In the genomic region with DNA sequence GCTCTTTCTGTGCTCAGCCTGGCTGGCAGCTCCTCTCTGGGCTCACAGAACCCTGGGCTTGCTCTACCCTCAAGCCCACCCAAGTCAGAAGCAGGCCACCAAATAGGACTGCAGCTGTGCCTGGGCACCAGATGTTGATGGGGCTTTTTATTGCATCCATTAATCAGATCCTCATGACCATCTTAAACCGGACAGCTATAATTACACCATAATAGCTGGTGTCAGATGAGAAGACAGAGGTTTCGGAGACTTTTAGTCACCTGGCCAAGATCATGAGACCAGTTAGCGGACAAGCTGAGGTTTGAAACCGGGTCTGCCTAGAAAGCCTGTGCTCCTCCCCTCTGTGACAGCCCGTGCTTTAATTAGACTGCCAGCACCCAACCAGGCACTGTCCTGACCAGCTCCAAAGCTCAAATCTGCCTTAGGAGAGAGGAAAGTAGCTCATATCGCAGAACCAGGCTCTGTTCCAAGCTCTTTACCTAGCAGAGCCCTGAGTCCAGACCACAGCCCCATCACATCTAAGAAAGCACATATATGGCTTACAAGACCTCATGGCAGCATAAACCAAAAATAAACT, we compare ENCODE assay signal across 27 cellular contexts.
DNase-seq lines count a peak whose midpoint lies in the region; ATAC-seq, FAIRE-seq and TF ChIP-seq lines count a peak whose summit lies in the region.
"Had no signal": no experiment of that assay in that cellular context is flagged by ENCODE, and none has a peak within 500 bp of the region (broad histone marks: within the 10 kb centered on the region; RNA-seq: fewer than 3 reads in every experiment).

No MANE protein-coding gene starts in this region.

- no peaks in the 10 kb centered on the region for H3K27me3 Mint-ChIP-seq in activated CD8-positive, alpha-beta memory T cell treated with anti-CD3 and anti-CD28 coated beads, Interleukin-2, amount 10 ng/mL, durations not matched to agents 7 days and 5 days

- intact Hi-C loops in heart right ventricle (cut with DNase I), result loop anchor here in 1 of 10 donors (5.0 kb wide), 1 partner anchor 49 kb away; no protein-coding TSS in a partner anchor

- peaks cover 35% of the 10 kb centered on the region for H3K36me3 Mint-ChIP-seq in activated CD8-positive, alpha-beta memory T cell treated with anti-CD3 and anti-CD28 coated beads, Interleukin-2, amount 10 ng/mL, durations not matched to agents 7 days and 5 days
- H3K36me3 Mint-ChIP-seq: CD14-positive monocyte had no signal

- H3K4me3 ChIP-seq in BE2C (ENCODE audit: low read depth, low read length), result no peak overlapping the region
- H3K4me3 ChIP-seq in MM.1S (ENCODE audit: low read length), result no peak overlapping the region
- no peak overlapping the region for H3K4me3 ChIP-seq in H1 (ENCODE audit: extremely low read depth in 1 of 4, insufficient read depth in 2 of 4, low read depth in 3 of 4, low read length in 4 of 4)
- H3K4me3 ChIP-seq in heart right ventricle, result no peak overlapping the region
- H3K4me3 ChIP-seq: A549 had no signal

- TF ChIP-seq EP300 in H1 (IDR thresholded peaks at IDR 0.05; ENCODE audit: borderline replicate concordance in 1 of 2, low read depth in 2 of 2, low read length in 2 of 2), result no peak

- no peak overlapping the region for H3K56ac ChIP-seq in H1 (replicated peaks; ENCODE audit: insufficient read length, low read depth, low read length)

- CTCF ChIA-PET in H1 (lab: Charles Lee; ENCODE audit: partially characterized antibody), result interaction anchor here (0.5 to 4.6 kb wide), 31 partner anchors 9 to 784 kb away, joined by 3 to 23 read pairs (median 5); a partner anchor contains a TSS
- CTCF ChIA-PET in activated CD8-positive, alpha-beta memory T cell treated with anti-CD3 and anti-CD28 coated beads, Interleukin-2, amount 10 ng/mL, durations not matched to agents 7 days and 5 days (lab: Charles Lee), result interaction anchor here (1.7 kb wide), 1 partner anchor 139 kb away, joined by 5 read pairs; no protein-coding TSS in a partner anchor

- H3K36me3 ChIP-seq in BE2C (no peaks in the 10 kb centered on the region; the same call in 1 of the 2 replicates), MM.1S (replicated peaks; ENCODE audit: insufficient read depth, low read length) (no peaks in the 10 kb centered on the region), H1 (ENCODE audit: control insufficient read depth in 2 of 4, insufficient read depth in 4 of 4, low read length in 3 of 4) (no peaks in the 10 kb centered on the region), heart right ventricle (no peaks in the 10 kb centered on the region)

- ATAC-seq in heart right ventricle, result no peak
- no peak for ATAC-seq in activated CD8-positive, alpha-beta memory T cell treated with anti-CD3 and anti-CD28 coated beads, Interleukin-2, amount 10 ng/mL, durations not matched to agents 7 days and 5 days
- ATAC-seq: Panc1 had no signal

- no peaks in the 10 kb centered on the region for H4K20me1 ChIP-seq in MM.1S (ENCODE audit: insufficient read depth, low read length)
- no peaks in the 10 kb centered on the region for H4K20me1 ChIP-seq in H1 (replicated peaks in 1 of 2; ENCODE audit: control insufficient read depth in 1 of 2, insufficient read depth in 2 of 2, low read length in 2 of 2)

- no peaks in the 10 kb centered on the region for H3K79me1 ChIP-seq in H1 (ENCODE audit: low read depth, low read length)

- TF ChIP-seq POLR2A in H1 (IDR thresholded peaks at IDR 0.05; ENCODE audit: control extremely low read depth in 1 of 2, low read depth in 2 of 2, low read length in 2 of 2), result no peak

- no peak overlapping the region for H3K14ac ChIP-seq in H1 (ENCODE audit: insufficient read length)

- no peak overlapping the region for H4K91ac ChIP-seq in H1 (replicated peaks; ENCODE audit: insufficient read length, low read length)

- H3K4me2 ChIP-seq in MM.1S (ENCODE audit: low read depth, low read length) (peak overlapping the region; percentile 11; the same call in 1 of the 2 replicates), H1 (ENCODE audit: insufficient read depth in 1 of 2, low read depth in 2 of 2, low read length in 2 of 2) (no peak overlapping the region)
- H3K4me2 ChIP-seq: A549 had no signal

- H3K9ac ChIP-seq in MM.1S (ENCODE audit: low read length), result peak overlapping the region; percentile 27; the same call in 1 of the 2 replicates
- no peak overlapping the region for H3K9ac ChIP-seq in H1 (replicated peaks in 1 of 4; ENCODE audit: extremely low read depth in 1 of 4, low read depth in 3 of 4, low read length in 3 of 4)

- no peak overlapping the region for H2BK15ac ChIP-seq in H1 (ENCODE audit: low read length)

- peaks cover 10% of the 10 kb centered on the region for H3F3A ChIP-seq in MM.1S (ENCODE audit: insufficient read depth, low read length)

- no peaks in the 10 kb centered on the region for H3K9me2 ChIP-seq in MM.1S (replicated peaks; ENCODE audit: insufficient read depth, low read length)

- H3K27ac ChIP-seq in MM.1S (ENCODE audit: low read length), result peak overlapping the region; percentile 87
- H3K27ac ChIP-seq in H1 (ENCODE audit: low read depth, low read length), result no peak overlapping the region
- H3K27ac ChIP-seq in heart right ventricle, result no peak overlapping the region
- H3K27ac ChIP-seq: A549, RWPE1 had no signal

- H2BK12ac ChIP-seq in H1 (ENCODE audit: low read depth, low read length), result no peak overlapping the region; the same call in 1 of the 2 replicates

- H3K4me3 Mint-ChIP-seq in activated CD8-positive, alpha-beta memory T cell treated with anti-CD3 and anti-CD28 coated beads, Interleukin-2, amount 10 ng/mL, durations not matched to agents 7 days and 5 days, result no peak overlapping the region
- H3K4me3 Mint-ChIP-seq: B cell, CD14-positive monocyte had no signal

- whole genome bisulfite sequencing in H1 (ENCODE audit: extremely low coverage in 1 of 2, insufficient coverage in 1 of 2, insufficient read length in 1 of 2, insufficient replicate concordance in 2 of 2, low coverage in 1 of 2, low lambda C conversion rate in 2 of 2, missing lambda C conversion rate in 1 of 2), 2 experiments, result 91% methylated on average over 6 of the region's 6 CpGs; no CpG with 5 or more reads in 1 of the 2 experiments
- WGBS in heart right ventricle, 2 donors, result 49 to 59% methylated on average over 6 of the region's 6 CpGs

- H3K27ac Mint-ChIP-seq in activated CD8-positive, alpha-beta memory T cell treated with anti-CD3 and anti-CD28 coated beads, Interleukin-2, amount 10 ng/mL, durations not matched to agents 7 days and 5 days, result no peak overlapping the region
- H3K27ac Mint-ChIP-seq: B cell, CD14-positive monocyte had no signal

- FAIRE-seq in H1 (lab: Jason Lieb, UNC), result no peak
- FAIRE-seq: A549, GM12892, H54, HepG2 had no signal

- H4K5ac ChIP-seq in H1 (ENCODE audit: insufficient read length, low read depth, low read length), result no peak overlapping the region

- no peak overlapping the region for H2BK120ac ChIP-seq in H1 (replicated peaks; ENCODE audit: low read depth, low read length)

- TF ChIP-seq CTCF in BE2C (IDR thresholded peaks at IDR 0.05; ENCODE audit: low read depth, low read length), result no peak
- TF ChIP-seq CTCF in MM.1S (IDR thresholded peaks at IDR 0.05; ENCODE audit: low read length), result no peak
- no peak for TF ChIP-seq CTCF in H1 (IDR thresholded peaks at IDR 0.05; ENCODE audit: control extremely low read depth in 1 of 3, insufficient read depth in 1 of 3, low read depth in 1 of 3, low read length in 3 of 3)
- TF ChIP-seq CTCF in heart right ventricle (IDR thresholded peaks at IDR 0.05), result no peak

- H3K27me3 ChIP-seq in BE2C, result no peaks in the 10 kb centered on the region
- no peaks in the 10 kb centered on the region for H3K27me3 ChIP-seq in MM.1S (replicated peaks; ENCODE audit: insufficient read depth, low read length)
- H3K27me3 ChIP-seq in H1 (replicated peaks in 1 of 4; ENCODE audit: control insufficient read depth in 3 of 4, extremely low read depth in 1 of 4, insufficient read depth in 3 of 4, low read length in 3 of 4), result no peaks in the 10 kb centered on the region; a peak in 2 of 7 replicates
- H3K27me3 ChIP-seq in heart right ventricle, result peaks cover 0 to 82% (median 47%) of the 10 kb centered on the region in 7 donors

- POLR2A ChIA-PET in H1 (lab: Charles Lee; ENCODE audit: partially characterized antibody), result no interaction called here

- H3K23me2 ChIP-seq in H1 (ENCODE audit: low read depth, low read length), result no peaks in the 10 kb centered on the region

- peak overlapping the region; percentile 29; the same call in 1 of the 2 replicates for H4K8ac ChIP-seq in H1 (ENCODE audit: extremely low read depth, insufficient read depth, low read length)

- no peak overlapping the region for H3K18ac ChIP-seq in H1 (ENCODE audit: extremely low read depth, low read length)

- H3K9me3 Mint-ChIP-seq in activated CD8-positive, alpha-beta memory T cell treated with anti-CD3 and anti-CD28 coated beads, Interleukin-2, amount 10 ng/mL, durations not matched to agents 7 days and 5 days (ENCODE audit: low read depth), result no peaks in the 10 kb centered on the region

- H3K4me1 Mint-ChIP-seq in activated CD8-positive, alpha-beta memory T cell treated with anti-CD3 and anti-CD28 coated beads, Interleukin-2, amount 10 ng/mL, durations not matched to agents 7 days and 5 days, result peaks cover 28% of the 10 kb centered on the region
- H3K4me1 Mint-ChIP-seq: B cell, CD14-positive monocyte had no signal

- H2AFZ ChIP-seq in MM.1S (ENCODE audit: low read length) (no peak overlapping the region), H1 (ENCODE audit: low read length) (no peak overlapping the region)

- H3K4me1 ChIP-seq in BE2C (peaks cover 6% of the 10 kb centered on the region), MM.1S (ENCODE audit: low read length) (peaks cover 27% of the 10 kb centered on the region), H1 (replicated peaks in 1 of 4; ENCODE audit: control insufficient read depth in 3 of 4, insufficient read depth in 4 of 4, low read length in 3 of 4) (peaks cover 3 to 16% (median 9%) of the 10 kb centered on the region in 4 experiments), heart right ventricle (no peaks in the 10 kb centered on the region)
- H3K4me1 ChIP-seq: A549 had no signal

- DNase-seq in BE2C (peak; percentile 29), MM.1S (peak; percentile 44), H1 (ENCODE audit: low read depth in 1 of 2, low spot score in 2 of 2) (no peak), mesenteric fat pad (ENCODE audit: low spot score) (peak; percentile 64), heart right ventricle (no peak), HPDE6-E6E7 (ENCODE audit: extremely low spot score) (no peak), dedifferentiated amniotic fluid mesenchymal stem cell (ENCODE audit: extremely low spot score) (no peak)
- DNase-seq in activated CD8-positive, alpha-beta memory T cell treated with anti-CD3 and anti-CD28 coated beads, Interleukin-2, amount 10 ng/mL, durations not matched to agents 7 days and 5 days, result no peak
- DNase-seq: DMS153, DND-41, Karpas-422, NCI-H1092 treated with DMSO at 0.1 percent for 48 hours, NCI-H1436, NCI-H187, NCI-H2171 treated with DMSO at 0.1 percent for 48 hours, NCI-H345, NCI-H510A treated with DMSO at 0.1 percent for 48 hours, NCI-H774, SHP77 had no signal

- H2BK5ac ChIP-seq in H1 (ENCODE audit: low read depth, low read length), result no peak overlapping the region

- no peak overlapping the region for H2AK5ac ChIP-seq in H1 (ENCODE audit: low read depth, low read length)

- no peak overlapping the region for H3K23ac ChIP-seq in H1 (ENCODE audit: insufficient read length)

- no peak overlapping the region for H2BK20ac ChIP-seq in H1 (ENCODE audit: low read length)

- no peak overlapping the region for H3K4ac ChIP-seq in H1 (replicated peaks; ENCODE audit: insufficient read length, low read depth, low read length)

- H3K79me2 ChIP-seq in MM.1S (ENCODE audit: low read length) (peaks cover 5% of the 10 kb centered on the region; the same call in 1 of the 2 replicates), H1 (ENCODE audit: control insufficient read depth in 1 of 2, insufficient read depth in 2 of 2, low read length in 2 of 2) (no peaks in the 10 kb centered on the region)

- no peak for TF ChIP-seq RAD21 in H1 (IDR thresholded peaks at IDR 0.05 in 1 of 2, conservative IDR thresholded peaks at IDR 0.05 in 1 of 2; ENCODE audit: low read depth in 2 of 2, low read length in 2 of 2)

- H3K9me3 ChIP-seq in BE2C, result no peaks in the 10 kb centered on the region
- no peaks in the 10 kb centered on the region for H3K9me3 ChIP-seq in MM.1S (replicated peaks; ENCODE audit: insufficient read depth, low read length)
- H3K9me3 ChIP-seq in H1 (ENCODE audit: insufficient read depth in 2 of 2, low read depth in 1 of 2, low read length in 1 of 2), result no peaks in the 10 kb centered on the region
- H3K9me3 ChIP-seq in heart right ventricle, result no peaks in the 10 kb centered on the region
- H3K9me3 ChIP-seq: A549 had no signal

Comparison
In these comparisons a context has a peak if more than half of its experiments do, and no peak if none do; other contexts are left out.
1. DNase-seq: peak in BE2C (single experiment), MM.1S (single experiment) and mesenteric fat pad (single experiment); none in H1 (0 of 2), heart right ventricle (0 of 2), HPDE6-E6E7 (single experiment), dedifferentiated amniotic fluid mesenchymal stem cell (single experiment) and activated CD8-positive, alpha-beta memory T cell treated with anti-CD3 and anti-CD28 coated beads, Interleukin-2, amount 10 ng/mL, durations not matched to agents 7 days and 5 days (single experiment).